19 cellular contexts compared by ENCODE assay signal in the genomic region with DNA sequence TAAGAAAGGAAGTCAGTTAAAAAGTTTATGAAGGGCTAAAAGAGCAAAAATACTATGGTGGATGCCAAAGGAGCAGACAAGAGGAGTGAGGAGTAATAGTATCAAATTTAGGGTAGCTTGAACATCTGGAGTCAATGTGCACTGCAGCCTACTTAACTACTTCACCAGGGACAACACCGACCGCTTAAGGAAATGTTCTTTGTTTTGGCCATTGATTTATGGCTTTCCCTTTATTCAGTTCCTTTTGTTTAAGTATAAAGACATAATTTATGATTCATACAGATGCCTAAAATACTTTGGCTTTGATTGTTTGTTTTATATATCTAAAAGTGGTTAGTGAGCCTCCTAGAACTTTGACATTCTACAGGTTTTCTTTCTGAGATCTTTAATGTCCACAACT.
"Had no signal": no experiment of that assay in that cellular context is flagged by ENCODE, and none has a peak within 500 bp of the region (broad histone marks: within the 10 kb centered on the region; RNA-seq: fewer than 3 reads in every experiment).

No MANE protein-coding gene starts in this region.

- H3K27ac Mint-ChIP-seq: activated CD4-positive, alpha-beta memory T cell treated with anti-CD3 and anti-CD28 coated beads, Interleukin-2, amount 10 ng/mL, durations not matched to agents 7 days and 5 days; activated CD4-positive, alpha-beta T cell treated with anti-CD3 and anti-CD28 coated beads, Interleukin-2, amount 10 ng/mL, durations not matched to agents 7 days and 5 days; activated naive CD8-positive, alpha-beta T cell treated with anti-CD3 and anti-CD28 coated beads, Interleukin-2, amount 10 ng/mL, durations not matched to agents 7 days and 5 days had no signal

- H3K4me1 Mint-ChIP-seq: activated CD4-positive, alpha-beta memory T cell treated with anti-CD3 and anti-CD28 coated beads, Interleukin-2, amount 10 ng/mL, durations not matched to agents 7 days and 5 days; activated CD4-positive, alpha-beta T cell treated with anti-CD3 and anti-CD28 coated beads, Interleukin-2, amount 10 ng/mL, durations not matched to agents 7 days and 5 days; activated naive CD8-positive, alpha-beta T cell treated with anti-CD3 and anti-CD28 coated beads, Interleukin-2, amount 10 ng/mL, durations not matched to agents 7 days and 5 days had no signal

- H3K4me1 ChIP-seq: adrenal gland, breast epithelium had no signal

- H3K4me3 ChIP-seq: adrenal gland, breast epithelium had no signal

- DNase-seq: activated CD4-positive, alpha-beta memory T cell treated with anti-CD3 and anti-CD28 coated beads, Interleukin-2, amount 10 ng/mL, durations not matched to agents 7 days and 5 days; activated CD4-positive, alpha-beta T cell treated with anti-CD3 and anti-CD28 coated beads, Interleukin-2, amount 10 ng/mL, durations not matched to agents 7 days and 5 days; activated CD4-positive, CD25-positive, alpha-beta regulatory T cell; activated naive CD4-positive, alpha-beta T cell treated with anti-CD3 and anti-CD28 coated beads, Interleukin-2, amount 50 U/mL, for 16 hours; activated naive CD8-positive, alpha-beta T cell treated with anti-CD3 and anti-CD28 coated beads, Interleukin-2, amount 10 ng/mL, durations not matched to agents 7 days and 5 days; activated T-cell treated with anti-CD3 and anti-CD28 coated beads, Interleukin-2, amount 50 U/mL, for 1 hour; adrenal gland; anterior cingulate cortex; caudate nucleus; Kasumi-1; KBM-7; NCI-H1105 treated with DMSO at 0.1 percent for 48 hours; NCI-H1930; NCI-H345; NCI-H510A treated with DMSO at 0.1 percent for 48 hours; SIG-M5; T-helper 1 cell had no signal

- H3K27ac ChIP-seq: adrenal gland, breast epithelium, VCaP had no signal

- H3K4me3 Mint-ChIP-seq: activated CD4-positive, alpha-beta memory T cell treated with anti-CD3 and anti-CD28 coated beads, Interleukin-2, amount 10 ng/mL, durations not matched to agents 7 days and 5 days; activated CD4-positive, alpha-beta T cell treated with anti-CD3 and anti-CD28 coated beads, Interleukin-2, amount 10 ng/mL, durations not matched to agents 7 days and 5 days; activated naive CD8-positive, alpha-beta T cell treated with anti-CD3 and anti-CD28 coated beads, Interleukin-2, amount 10 ng/mL, durations not matched to agents 7 days and 5 days had no signal

- H3K36me3 ChIP-seq: adrenal gland, breast epithelium had no signal

- H3K27me3 Mint-ChIP-seq: activated CD4-positive, alpha-beta memory T cell treated with anti-CD3 and anti-CD28 coated beads, Interleukin-2, amount 10 ng/mL, durations not matched to agents 7 days and 5 days; activated CD4-positive, alpha-beta T cell treated with anti-CD3 and anti-CD28 coated beads, Interleukin-2, amount 10 ng/mL, durations not matched to agents 7 days and 5 days; activated naive CD8-positive, alpha-beta T cell treated with anti-CD3 and anti-CD28 coated beads, Interleukin-2, amount 10 ng/mL, durations not matched to agents 7 days and 5 days had no signal

- H3K27me3 ChIP-seq: adrenal gland, breast epithelium had no signal

- H3K9me3 ChIP-seq: adrenal gland, breast epithelium had no signal

- H3K36me3 Mint-ChIP-seq: activated naive CD8-positive, alpha-beta T cell treated with anti-CD3 and anti-CD28 coated beads, Interleukin-2, amount 10 ng/mL, durations not matched to agents 7 days and 5 days had no signal
